ENCODE assay signal across 21 cellular contexts in the genomic region with DNA sequence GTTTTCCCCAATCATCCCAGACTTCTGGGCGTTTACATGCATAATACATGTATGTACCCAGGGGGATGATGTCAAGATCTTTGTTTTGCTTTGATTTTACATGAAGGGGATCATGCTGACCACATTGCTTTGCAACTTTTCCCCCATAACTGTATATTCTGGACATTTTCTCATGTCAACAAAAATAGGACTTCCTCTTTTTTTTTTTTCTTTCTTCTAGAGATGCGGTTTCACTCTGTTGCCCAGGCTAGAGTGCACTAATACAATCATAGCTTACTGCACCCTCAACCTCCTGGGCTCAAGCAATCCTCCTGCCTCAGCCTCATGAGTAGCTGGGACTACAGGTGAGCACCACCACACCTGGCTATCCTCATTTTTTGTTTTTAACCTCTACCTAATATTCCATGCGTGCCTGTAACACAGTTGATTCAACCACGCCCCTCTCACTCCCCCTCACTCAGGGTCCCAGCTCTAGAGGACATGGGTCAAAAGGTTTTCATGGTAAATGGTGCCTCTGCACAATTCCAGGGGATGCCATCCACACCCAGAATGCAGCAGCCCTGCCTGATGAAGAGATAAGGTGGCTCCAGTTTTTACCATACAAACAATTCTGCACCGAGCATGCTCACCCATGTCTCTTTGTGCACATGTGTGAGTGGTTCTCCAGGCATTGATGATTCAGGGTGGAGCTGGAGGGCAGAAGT. TPM values are rescaled to one million over a fixed set of nuclear protein-coding genes. Genes with fewer than 3 reads are reported as not detected.
DNase-seq lines count a peak whose midpoint lies in the region; ATAC-seq and TF ChIP-seq lines count a peak whose summit lies in the region.
"Had no signal": no experiment of that assay in that cellular context is flagged by ENCODE, and none has a peak within 500 bp of the region (broad histone marks: within the 10 kb centered on the region; RNA-seq: fewer than 3 reads in every experiment).

No MANE protein-coding gene starts in this region.

- H3K27me3 ChIP-seq in DOHH2 (ENCODE audit: control insufficient read depth, low read length) (peaks cover 51% of the 10 kb centered on the region), GM23248 (replicated peaks; ENCODE audit: insufficient read depth) (no peaks in the 10 kb centered on the region)
- H3K27me3 ChIP-seq: suprapubic skin had no signal

- peak; percentile 45 for DNase-seq in GM23248
- no peak for DNase-seq in RWPE1 (ENCODE audit: low spot score)
- no peak for DNase-seq in mesothelial cell of epicardium (ENCODE audit: low spot score in 2 of 2, unreplicated experiment in 2 of 2)
- no peak for DNase-seq in occipital lobe (lab: John Stamatoyannopoulos, UW)
- no peak for DNase-seq in UCSD-AML1 (lab: John Stamatoyannopoulos, UW; ENCODE audit: unreplicated experiment)
- no peak for DNase-seq in NCI-H1930 (lab: John Stamatoyannopoulos, UW)
- DNase-seq: activated CD4-positive, alpha-beta T cell treated with anti-CD3 and anti-CD28 coated beads, Interleukin-2, amount 10 ng/mL, durations not matched to agents 7 days and 5 days; activated CD8-positive, alpha-beta memory T cell treated with anti-CD3 and anti-CD28 coated beads, Interleukin-2, amount 50 U/mL, for 48 hours; activated gamma-delta T cell; DMS79 treated with DMSO at 0.1 percent for 48 hours; effector CD4-positive, alpha-beta T cell; Kasumi-1; midbrain; NCI-H1436 treated with DMSO at 0.1 percent for 48 hours; NCI-H2171; spleen; SW 1271 had no signal

- H3K4me2 ChIP-seq in DOHH2 (ENCODE audit: low read length) (peak overlapping the region; percentile 39), GM23248 (ENCODE audit: unreplicated experiment) (no peak overlapping the region)
- H3K4me2 ChIP-seq: GM23338 had no signal

- peak overlapping the region; percentile 61 for H3K27ac Mint-ChIP-seq in mesothelial cell of epicardium
- H3K27ac Mint-ChIP-seq: activated CD4-positive, alpha-beta T cell treated with anti-CD3 and anti-CD28 coated beads, Interleukin-2, amount 10 ng/mL, durations not matched to agents 7 days and 5 days; GM23338 had no signal

- no peak overlapping the region for H3K9ac ChIP-seq in GM23248

- H3K27ac ChIP-seq in DOHH2 (ENCODE audit: low read depth, low read length) = no peak overlapping the region
- H3K27ac ChIP-seq in GM23248 = no peak overlapping the region
- peak overlapping the region; percentile 18; the same call in 1 of the 2 replicates for H3K27ac ChIP-seq in RWPE1
- H3K27ac ChIP-seq: suprapubic skin had no signal

- CTCF ChIA-PET in RWPE1 (lab: Yijun Ruan, JAX) = interaction anchor here (0.8 to 1.8 kb wide), 2 partner anchors 153 to 190 kb away, joined by 4 to 6 read pairs; no protein-coding TSS in a partner anchor

- peaks cover 16% of the 10 kb centered on the region for H3K4me1 ChIP-seq in DOHH2 (ENCODE audit: control insufficient read depth, low read length)
- no peaks in the 10 kb centered on the region for H3K4me1 ChIP-seq in GM23248 (ENCODE audit: insufficient read depth)

- H3K36me3 Mint-ChIP-seq in mesothelial cell of epicardium = no peaks in the 10 kb centered on the region

- no peaks in the 10 kb centered on the region for H3K9me2 ChIP-seq in DOHH2 (replicated peaks; ENCODE audit: control insufficient read depth, low read length)
- H3K9me2 ChIP-seq in GM23248 (ENCODE audit: insufficient read depth) = no peaks in the 10 kb centered on the region

- H3K4me1 Mint-ChIP-seq in mesothelial cell of epicardium = peaks cover 47% of the 10 kb centered on the region

- no peaks in the 10 kb centered on the region for H3K27me3 Mint-ChIP-seq in mesothelial cell of epicardium (ENCODE audit: low read depth)

- H3K4me3 ChIP-seq in DOHH2 (ENCODE audit: low read length) = no peak overlapping the region
- H3K4me3 ChIP-seq in GM23248 = no peak overlapping the region
- H3K4me3 ChIP-seq: GM23338, spleen, suprapubic skin had no signal

- H3K79me2 ChIP-seq in DOHH2 (ENCODE audit: control insufficient read depth, low read length) = no peaks in the 10 kb centered on the region
- no peaks in the 10 kb centered on the region for H3K79me2 ChIP-seq in GM23248 (ENCODE audit: insufficient read depth)

- ATAC-seq in GM19463 (IDR thresholded peaks at IDR 0.05; ENCODE audit: unreplicated experiment) = no peak
- ATAC-seq: GM23338 had no signal

- TF ChIP-seq CTCF in DOHH2 (IDR thresholded peaks at IDR 0.05; ENCODE audit: low read depth, low read length, poor library complexity, severe bottlenecking) = no peak
- TF ChIP-seq CTCF in RWPE1 (conservative IDR thresholded peaks at IDR 0.05; ENCODE audit: low read depth) = no peak
- no peak for TF ChIP-seq CTCF in mesothelial cell of epicardium (IDR thresholded peaks at IDR 0.05; ENCODE audit: unreplicated experiment)

- H4K20me1 ChIP-seq in DOHH2 (ENCODE audit: control insufficient read depth, insufficient read depth, low read depth, low read length) (peaks cover 5% of the 10 kb centered on the region; the same call in 1 of the 2 replicates), GM23248 (ENCODE audit: insufficient read depth) (no peaks in the 10 kb centered on the region)

- H3F3A ChIP-seq in DOHH2 (ENCODE audit: control insufficient read depth, insufficient read depth) = no peaks in the 10 kb centered on the region
- H3F3A ChIP-seq in GM23248 (ENCODE audit: insufficient read depth) = no peaks in the 10 kb centered on the region

- no peak overlapping the region for H3K4me3 Mint-ChIP-seq in mesothelial cell of epicardium
- H3K4me3 Mint-ChIP-seq: activated CD4-positive, alpha-beta T cell treated with anti-CD3 and anti-CD28 coated beads, Interleukin-2, amount 10 ng/mL, durations not matched to agents 7 days and 5 days; GM23338 had no signal

- no peaks in the 10 kb centered on the region for H3K9me3 ChIP-seq in DOHH2 (ENCODE audit: control insufficient read depth, insufficient read depth, low read length)
- no peaks in the 10 kb centered on the region for H3K9me3 ChIP-seq in GM23248 (ENCODE audit: low read depth)
- H3K9me3 ChIP-seq: spleen, suprapubic skin had no signal

- no peaks in the 10 kb centered on the region for H3K9me3 Mint-ChIP-seq in mesothelial cell of epicardium
- H3K9me3 Mint-ChIP-seq: activated CD4-positive, alpha-beta T cell treated with anti-CD3 and anti-CD28 coated beads, Interleukin-2, amount 10 ng/mL, durations not matched to agents 7 days and 5 days; GM23338 had no signal

- WGBS in GM23248 (ENCODE audit: low coverage in 1 of 2, low lambda C conversion rate in 2 of 2, missing lambda C conversion rate in 2 of 2), 2 experiments = 77 to 79% methylated on average over 5 of the region's 5 CpGs

- H3K36me3 ChIP-seq in DOHH2 (ENCODE audit: control insufficient read depth, low read length) (no peaks in the 10 kb centered on the region), GM23248 (ENCODE audit: low read depth) (no peaks in the 10 kb centered on the region)
- H3K36me3 ChIP-seq: suprapubic skin had no signal

- H2AFZ ChIP-seq in GM23248 = no peak overlapping the region
- H2AFZ ChIP-seq: GM23338 had no signal

- POLR2A ChIA-PET in RWPE1 (lab: Yijun Ruan, JAX; ENCODE audit: low non-redundant PET) = interaction anchor here (0.7 kb wide), 1 partner anchor 346 kb away, joined by 5 read pairs; no protein-coding TSS in a partner anchor

- in situ Hi-C loops in GM23248 (cut with MboI) = loop anchor here (10.0 kb wide), 2 partner anchors 151 to 181 kb away; no protein-coding TSS in a partner anchor

RNA-seq across cellular contexts. Expression of a gene that starts 32.1 kb away (rescaled TPM):
- 10.8 and 14.4 TPM in 2 replicates for total RNA-seq in GM23248 (2014; rRNA removed; shearing (Covaris generic))
- 5.5 and 5.6 TPM in 2 replicates for polyA plus RNA-seq in GM23248 (2016; fragmentation: Nextera tagmentation; extraction: Ambion mirVana)
- total RNA-seq in mesothelial cell of epicardium = 21.9 to 22.9 TPM (median 22.4 TPM) in 3 replicates
- total RNA-seq in occipital lobe = 44.5 TPM

RNA-seq across cellular contexts. Expression of a gene that starts 37.5 kb away (rescaled TPM):
- 43.4 and 51.0 TPM in 2 replicates for total RNA-seq in GM23248 (2014; rRNA removed; shearing (Covaris generic))
- 4.8 and 4.9 TPM in 2 replicates for polyA plus RNA-seq in GM23248 (2016; fragmentation: Nextera tagmentation; extraction: Ambion mirVana)
- total RNA-seq in mesothelial cell of epicardium (126 to 131 TPM (median 128 TPM) in 3 replicates), occipital lobe (72.7 TPM)
